Comparison of ENCODE assay signal across 1 cellular context in the genomic region with DNA sequence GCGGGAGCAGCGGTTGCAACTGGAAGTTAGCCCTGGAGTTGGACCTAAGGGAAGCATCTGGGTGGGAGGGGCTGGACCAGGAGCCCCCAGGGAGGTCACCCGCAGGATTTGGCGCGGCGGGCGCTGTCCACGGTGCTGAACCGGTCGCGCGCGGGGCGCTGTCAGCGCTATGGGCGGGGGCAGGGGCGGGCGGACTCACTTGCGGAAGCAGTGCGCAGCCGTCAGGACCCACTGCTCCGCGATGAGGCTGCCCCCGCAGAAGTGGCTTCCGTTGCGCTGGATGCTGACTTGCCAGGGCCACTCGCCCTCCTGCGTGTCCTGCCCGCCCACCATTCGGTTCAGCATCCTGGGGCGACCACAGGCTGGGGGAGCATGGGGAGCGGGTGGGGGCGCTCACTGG.
A peak's percentile ranks its signal among the peaks of the same experiment; 100 is the strongest.
TF ChIP-seq lines count a peak whose summit lies in the region.

No MANE protein-coding gene starts in this region.

TF ChIP-seq in K562, 482 proteins besides CTCF, POLR2A, EP300 and RAD21 (continued from another document and continues in another):
- TF ChIP-seq, protein P1, sequence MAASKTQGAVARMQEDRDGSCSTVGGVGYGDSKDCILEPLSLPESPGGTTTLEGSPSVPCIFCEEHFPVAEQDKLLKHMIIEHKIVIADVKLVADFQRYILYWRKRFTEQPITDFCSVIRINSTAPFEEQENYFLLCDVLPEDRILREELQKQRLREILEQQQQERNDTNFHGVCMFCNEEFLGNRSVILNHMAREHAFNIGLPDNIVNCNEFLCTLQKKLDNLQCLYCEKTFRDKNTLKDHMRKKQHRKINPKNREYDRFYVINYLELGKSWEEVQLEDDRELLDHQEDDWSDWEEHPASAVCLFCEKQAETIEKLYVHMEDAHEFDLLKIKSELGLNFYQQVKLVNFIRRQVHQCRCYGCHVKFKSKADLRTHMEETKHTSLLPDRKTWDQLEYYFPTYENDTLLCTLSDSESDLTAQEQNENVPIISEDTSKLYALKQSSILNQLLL (CRISPR knock-in tag; IDR thresholded peaks at IDR 0.05; ENCODE audit: borderline replicate concordance) = no peak
- TF ChIP-seq MIER1 (IDR thresholded peaks at IDR 0.05; ENCODE audit: low read depth) (peak; percentile 89), KDM5B (IDR thresholded peaks at IDR 0.05; ENCODE audit: insufficient replicate concordance, low read depth, low read length) (no peak), NFRKB (IDR thresholded peaks at IDR 0.05; ENCODE audit: low read depth) (no peak), ZKSCAN3 (CRISPR knock-in tag; IDR thresholded peaks at IDR 0.05) (no peak), EP400 (IDR thresholded peaks at IDR 0.05) (no peak), SMAD4 (CRISPR knock-in tag; conservative IDR thresholded peaks at IDR 0.05) (no peak), POLR3A (IDR thresholded peaks at IDR 0.05; ENCODE audit: borderline replicate concordance, extremely low read depth, insufficient read depth, insufficient read length) (no peak), MYC (IDR thresholded peaks at IDR 0.05; ENCODE audit: low read depth, low read length) (peak; percentile 42; the same call in 1 of the 2 replicates), MYC (CRISPR knock-in tag; IDR thresholded peaks at IDR 0.05; ENCODE audit: borderline replicate concordance, low read depth) (no peak), NR2C2 (CRISPR knock-in tag; IDR thresholded peaks at IDR 0.05) (peak; percentile 60), NR2C2 (tag; IDR thresholded peaks at IDR 0.05) (no peak), ZNF184 (CRISPR knock-in tag; IDR thresholded peaks at IDR 0.05) (no peak), DIDO1 (tag; IDR thresholded peaks at IDR 0.05; ENCODE audit: low read depth) (no peak), NCOA1 (IDR thresholded peaks at IDR 0.05; ENCODE audit: low read depth) (no peak), MXI1 (IDR thresholded peaks at IDR 0.05; ENCODE audit: low read depth, low read length) (0 out of 2 replicates have a peak, but pooled peaks have one; percentile 70), L3MBTL2 (IDR thresholded peaks at IDR 0.05) (no peak), HNRNPL (IDR thresholded peaks at IDR 0.05; ENCODE audit: low read depth, low read length) (no peak), ZNF253 (CRISPR knock-in tag; conservative IDR thresholded peaks at IDR 0.05) (no peak), PCBP1 (IDR thresholded peaks at IDR 0.05; ENCODE audit: low read depth, low read length, poor library complexity, severe bottlenecking) (no peak), LCOR (CRISPR knock-in tag; IDR thresholded peaks at IDR 0.05) (peak; percentile 51; the same call in 1 of the 2 replicates), RCOR1 (IDR thresholded peaks at IDR 0.05; ENCODE audit: borderline replicate concordance in 1 of 2, low read depth in 2 of 2, low read length in 2 of 2) (peak in 1 of 2 experiments; percentile 66; a peak in 2 of 4 replicates), GABPB2 (CRISPR knock-in tag; conservative IDR thresholded peaks at IDR 0.05) (no peak), ZBTB49 (CRISPR knock-in tag; IDR thresholded peaks at IDR 0.05; ENCODE audit: borderline replicate concordance) (0 out of 2 replicates have a peak, but pooled peaks have one; percentile 42), MAFF (IDR thresholded peaks at IDR 0.05; ENCODE audit: low read length) (no peak), MYNN (IDR thresholded peaks at IDR 0.05) (no peak), MYNN (CRISPR knock-in tag; IDR thresholded peaks at IDR 0.05) (no peak), VEZF1 (CRISPR knock-in tag; IDR thresholded peaks at IDR 0.05) (peak; percentile 77), CCNT2 (IDR thresholded peaks at IDR 0.05; ENCODE audit: borderline replicate concordance, extremely low read depth, insufficient read length, low read depth, low read length) (peak; percentile 38), ZNF282 (CRISPR knock-in tag; IDR thresholded peaks at IDR 0.05) (no peak; the same call in 1 of the 2 replicates), TARDBP (IDR thresholded peaks at IDR 0.05) (no peak), E2F1 (CRISPR knock-in tag; IDR thresholded peaks at IDR 0.05) (peak; percentile 63; the same call in 1 of the 2 replicates), RFX7 (CRISPR knock-in tag; IDR thresholded peaks at IDR 0.05) (no peak), CHAMP1 (IDR thresholded peaks at IDR 0.05) (no peak), HDAC1 (IDR thresholded peaks at IDR 0.05) (peak in 1 of 2 experiments; percentile 75; a peak in 1 of 4 replicates), MBD1 (CRISPR knock-in tag; IDR thresholded peaks at IDR 0.05) (no peak), TEAD4 (IDR thresholded peaks at IDR 0.05; ENCODE audit: low read length) (no peak), TEAD4 (CRISPR knock-in tag; IDR thresholded peaks at IDR 0.05; ENCODE audit: borderline replicate concordance) (peak; percentile 63; the same call in 1 of the 2 replicates)
- TF ChIP-seq, protein P2, sequence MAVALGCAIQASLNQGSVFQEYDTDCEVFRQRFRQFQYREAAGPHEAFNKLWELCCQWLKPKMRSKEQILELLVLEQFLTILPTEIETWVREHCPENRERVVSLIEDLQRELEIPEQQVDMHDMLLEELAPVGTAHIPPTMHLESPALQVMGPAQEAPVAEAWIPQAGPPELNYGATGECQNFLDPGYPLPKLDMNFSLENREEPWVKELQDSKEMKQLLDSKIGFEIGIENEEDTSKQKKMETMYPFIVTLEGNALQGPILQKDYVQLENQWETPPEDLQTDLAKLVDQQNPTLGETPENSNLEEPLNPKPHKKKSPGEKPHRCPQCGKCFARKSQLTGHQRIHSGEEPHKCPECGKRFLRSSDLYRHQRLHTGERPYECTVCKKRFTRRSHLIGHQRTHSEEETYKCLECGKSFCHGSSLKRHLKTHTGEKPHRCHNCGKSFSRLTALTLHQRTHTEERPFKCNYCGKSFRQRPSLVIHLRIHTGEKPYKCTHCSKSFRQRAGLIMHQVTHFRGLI (CRISPR knock-in tag; IDR thresholded peaks at IDR 0.05) = no peak
- TF ChIP-seq, protein P3, sequence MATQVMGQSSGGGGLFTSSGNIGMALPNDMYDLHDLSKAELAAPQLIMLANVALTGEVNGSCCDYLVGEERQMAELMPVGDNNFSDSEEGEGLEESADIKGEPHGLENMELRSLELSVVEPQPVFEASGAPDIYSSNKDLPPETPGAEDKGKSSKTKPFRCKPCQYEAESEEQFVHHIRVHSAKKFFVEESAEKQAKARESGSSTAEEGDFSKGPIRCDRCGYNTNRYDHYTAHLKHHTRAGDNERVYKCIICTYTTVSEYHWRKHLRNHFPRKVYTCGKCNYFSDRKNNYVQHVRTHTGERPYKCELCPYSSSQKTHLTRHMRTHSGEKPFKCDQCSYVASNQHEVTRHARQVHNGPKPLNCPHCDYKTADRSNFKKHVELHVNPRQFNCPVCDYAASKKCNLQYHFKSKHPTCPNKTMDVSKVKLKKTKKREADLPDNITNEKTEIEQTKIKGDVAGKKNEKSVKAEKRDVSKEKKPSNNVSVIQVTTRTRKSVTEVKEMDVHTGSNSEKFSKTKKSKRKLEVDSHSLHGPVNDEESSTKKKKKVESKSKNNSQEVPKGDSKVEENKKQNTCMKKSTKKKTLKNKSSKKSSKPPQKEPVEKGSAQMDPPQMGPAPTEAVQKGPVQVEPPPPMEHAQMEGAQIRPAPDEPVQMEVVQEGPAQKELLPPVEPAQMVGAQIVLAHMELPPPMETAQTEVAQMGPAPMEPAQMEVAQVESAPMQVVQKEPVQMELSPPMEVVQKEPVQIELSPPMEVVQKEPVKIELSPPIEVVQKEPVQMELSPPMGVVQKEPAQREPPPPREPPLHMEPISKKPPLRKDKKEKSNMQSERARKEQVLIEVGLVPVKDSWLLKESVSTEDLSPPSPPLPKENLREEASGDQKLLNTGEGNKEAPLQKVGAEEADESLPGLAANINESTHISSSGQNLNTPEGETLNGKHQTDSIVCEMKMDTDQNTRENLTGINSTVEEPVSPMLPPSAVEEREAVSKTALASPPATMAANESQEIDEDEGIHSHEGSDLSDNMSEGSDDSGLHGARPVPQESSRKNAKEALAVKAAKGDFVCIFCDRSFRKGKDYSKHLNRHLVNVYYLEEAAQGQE (CRISPR knock-in tag; IDR thresholded peaks at IDR 0.05; ENCODE audit: low read depth) = peak; percentile 98
- TF ChIP-seq, protein P4, sequence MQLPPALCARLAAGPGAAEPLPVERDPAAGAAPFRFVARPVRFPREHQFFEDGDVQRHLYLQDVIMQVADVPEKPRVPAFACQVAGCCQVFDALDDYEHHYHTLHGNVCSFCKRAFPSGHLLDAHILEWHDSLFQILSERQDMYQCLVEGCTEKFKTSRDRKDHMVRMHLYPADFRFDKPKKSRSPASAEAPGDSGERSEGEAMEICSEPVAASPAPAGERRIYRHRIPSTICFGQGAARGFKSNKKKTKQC (CRISPR knock-in tag; IDR thresholded peaks at IDR 0.05) = peak; percentile 96
- TF ChIP-seq, protein P5, sequence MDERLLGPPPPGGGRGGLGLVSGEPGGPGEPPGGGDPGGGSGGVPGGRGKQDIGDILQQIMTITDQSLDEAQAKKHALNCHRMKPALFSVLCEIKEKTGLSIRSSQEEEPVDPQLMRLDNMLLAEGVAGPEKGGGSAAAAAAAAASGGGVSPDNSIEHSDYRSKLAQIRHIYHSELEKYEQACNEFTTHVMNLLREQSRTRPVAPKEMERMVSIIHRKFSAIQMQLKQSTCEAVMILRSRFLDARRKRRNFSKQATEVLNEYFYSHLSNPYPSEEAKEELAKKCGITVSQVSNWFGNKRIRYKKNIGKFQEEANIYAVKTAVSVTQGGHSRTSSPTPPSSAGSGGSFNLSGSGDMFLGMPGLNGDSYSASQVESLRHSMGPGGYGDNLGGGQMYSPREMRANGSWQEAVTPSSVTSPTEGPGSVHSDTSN (CRISPR knock-in tag; IDR thresholded peaks at IDR 0.05; ENCODE audit: low read depth) = no peak
- TF ChIP-seq, protein P5 (tag; conservative IDR thresholded peaks at IDR 0.05; ENCODE audit: low read depth) = no peak
